17 cellular contexts compared by ENCODE assay signal in genomic region chr21:36753556-36753955, GRCh38. TPM values are rescaled to one million over a fixed set of nuclear protein-coding genes. Genes with fewer than 3 reads are reported as not detected.
DNase-seq lines count a peak whose midpoint lies in the region; ATAC-seq and TF ChIP-seq lines count a peak whose summit lies in the region.
"Had no signal": no experiment of that assay in that cellular context is flagged by ENCODE, and none has a peak within 500 bp of the region (broad histone marks: within the 10 kb centered on the region; RNA-seq: fewer than 3 reads in every experiment).

No MANE protein-coding gene starts in this region.

- ATAC-seq in HG02610 (IDR thresholded peaks at IDR 0.05; ENCODE audit: unreplicated experiment), result no peak
- no peak for ATAC-seq in right cardiac atrium
- no peak for ATAC-seq in GM18511 (IDR thresholded peaks at IDR 0.05; ENCODE audit: unreplicated experiment)
- ATAC-seq: left lobe of liver had no signal

- no peak overlapping the region for H3K27ac ChIP-seq in neuronal stem cell (replicated peaks; ENCODE audit: low read length)
- H3K27ac ChIP-seq in right cardiac atrium (ENCODE audit: low read length), result no peak overlapping the region
- H3K27ac ChIP-seq: BLaER1 treated with 17β-estradiol and CSF1 and Interleukin-3, amounts not matched to agents 10 nM and 100 nM had no signal

- no peak overlapping the region for H2BK5ac ChIP-seq in neuronal stem cell (ENCODE audit: low read length)

- H3K4me1 ChIP-seq in neuronal stem cell (ENCODE audit: control insufficient read depth in 2 of 2, insufficient read depth in 1 of 2, low read depth in 1 of 2, low read length in 2 of 2) (peaks cover 36% of the 10 kb centered on the region in 2 donors), right cardiac atrium (ENCODE audit: control insufficient read depth, insufficient read depth, low read length) (no peaks in the 10 kb centered on the region)

- no peaks in the 10 kb centered on the region for H3K27me3 ChIP-seq in neuronal stem cell (ENCODE audit: control insufficient read depth in 3 of 3, insufficient read depth in 3 of 3, low read depth in 1 of 3, low read length in 3 of 3)
- H3K27me3 ChIP-seq in right cardiac atrium (ENCODE audit: control insufficient read depth, insufficient read depth), result no peaks in the 10 kb centered on the region

- H3K18ac ChIP-seq in neuronal stem cell (ENCODE audit: low read length), result no peak overlapping the region

- peaks cover 12% of the 10 kb centered on the region for H3K4me1 Mint-ChIP-seq in progenitor cell of endocrine pancreas (ENCODE audit: low read depth)

- H3K27me3 Mint-ChIP-seq in progenitor cell of endocrine pancreas, result peaks cover 21% of the 10 kb centered on the region

- H3K9me3 ChIP-seq in neuronal stem cell (replicated peaks in 1 of 2; ENCODE audit: control insufficient read depth in 2 of 2, insufficient read depth in 1 of 2, low read depth in 1 of 2, low read length in 2 of 2), result no peaks in the 10 kb centered on the region
- H3K9me3 ChIP-seq in right cardiac atrium (ENCODE audit: control insufficient read depth, low read length), result no peaks in the 10 kb centered on the region

- H3K4me3 Mint-ChIP-seq in progenitor cell of endocrine pancreas (ENCODE audit: low read depth), result no peak overlapping the region
- H3K4me3 Mint-ChIP-seq: central memory CD8-positive, alpha-beta T cell had no signal

- no peak overlapping the region for H3K14ac ChIP-seq in neuronal stem cell (ENCODE audit: low read length)

- peak overlapping the region; percentile 33 for H2BK12ac ChIP-seq in neuronal stem cell (ENCODE audit: low read length)

- no peak overlapping the region for H3K4ac ChIP-seq in neuronal stem cell (ENCODE audit: low read length)

- no peak overlapping the region for H2BK15ac ChIP-seq in neuronal stem cell (ENCODE audit: low read length)

- no peak overlapping the region for H3K23ac ChIP-seq in neuronal stem cell (ENCODE audit: low read depth, low read length, poor library complexity)

- H2AK5ac ChIP-seq in neuronal stem cell (ENCODE audit: low read depth, low read length), result no peak overlapping the region

- H3K9me3 Mint-ChIP-seq in progenitor cell of endocrine pancreas (ENCODE audit: low read depth), result no peaks in the 10 kb centered on the region
- H3K9me3 Mint-ChIP-seq: central memory CD8-positive, alpha-beta T cell had no signal

- H2BK120ac ChIP-seq in neuronal stem cell (ENCODE audit: low read depth, low read length), result no peak overlapping the region

- no peak overlapping the region for H3K27ac Mint-ChIP-seq in progenitor cell of endocrine pancreas

- TF ChIP-seq CTCF in choroid plexus epithelial cell (conservative IDR thresholded peaks at IDR 0.05; ENCODE audit: low read depth, low read length) (peak; percentile 14), progenitor cell of endocrine pancreas (IDR thresholded peaks at IDR 0.05; ENCODE audit: unreplicated experiment) (no peak)

- no peak overlapping the region for H4K91ac ChIP-seq in neuronal stem cell (ENCODE audit: low read depth, low read length, poor library complexity)

- no peak overlapping the region for H3K4me2 ChIP-seq in neuronal stem cell (ENCODE audit: insufficient read depth, low read length, poor library complexity, severe bottlenecking)
- H3K4me2 ChIP-seq: BLaER1 treated with 17β-estradiol and CSF1 and Interleukin-3, amounts not matched to agents 10 nM and 100 nM had no signal

- H3K36me3 ChIP-seq in neuronal stem cell (replicated peaks in 1 of 2; ENCODE audit: control insufficient read depth in 2 of 2, insufficient read depth in 2 of 2, low read length in 2 of 2), result peaks cover 0 to 9% of the 10 kb centered on the region in 2 donors

- H3K79me1 ChIP-seq in neuronal stem cell (ENCODE audit: low read depth, low read length), result no peaks in the 10 kb centered on the region

- DNase-seq in AG20443 (ENCODE audit: low spot score) (peak; percentile 30), NCI-H226 (peak; percentile 75), choroid plexus epithelial cell (ENCODE audit: low read depth) (peak; percentile 91), neuronal stem cell (ENCODE audit: low spot score) (no peak), right cardiac atrium (no peak), progenitor cell of endocrine pancreas (ENCODE audit: low spot score, unreplicated experiment) (no peak)
- DNase-seq: activated CD4-positive, CD25-positive, alpha-beta regulatory T cell; activated naive CD4-positive, alpha-beta T cell treated with Interleukin-2 at 50 U/mL for 16 hours; DMS79 treated with DMSO at 0.1 percent for 48 hours; head of caudate nucleus; NCI-H1694 had no signal

- peaks cover 21% of the 10 kb centered on the region for H3K36me3 Mint-ChIP-seq in progenitor cell of endocrine pancreas (ENCODE audit: insufficient read depth)

- H3K9ac ChIP-seq in neuronal stem cell (ENCODE audit: low read depth, low read length, poor library complexity), result no peak overlapping the region
- H3K9ac ChIP-seq: BLaER1 treated with 17β-estradiol and CSF1 and Interleukin-3, amounts not matched to agents 10 nM and 100 nM had no signal

- H2AFZ ChIP-seq in neuronal stem cell (ENCODE audit: low read length), result no peak overlapping the region

- H4K8ac ChIP-seq in neuronal stem cell (ENCODE audit: low read depth, low read length), result no peak overlapping the region

- no CpG with 5 or more reads among the region's 3 CpGs for WGBS in neuronal stem cell (ENCODE audit: extremely low coverage in 2 of 2, insufficient read length in 2 of 2, insufficient replicate concordance in 1 of 2), 2 donors
- 72% methylated on average over 3 of the region's 3 CpGs for WGBS in right cardiac atrium

- intact Hi-C loops in right cardiac atrium (cut with DNase I), result no loop called here

- no peak overlapping the region for H3K4me3 ChIP-seq in choroid plexus epithelial cell (ENCODE audit: low read depth, low read length)
- no peak overlapping the region for H3K4me3 ChIP-seq in neuronal stem cell (ENCODE audit: low read length in 2 of 2)
- no peak overlapping the region for H3K4me3 ChIP-seq in right cardiac atrium (ENCODE audit: low read length)
- H3K4me3 ChIP-seq: BLaER1 treated with 17β-estradiol and CSF1 and Interleukin-3, amounts not matched to agents 10 nM and 100 nM had no signal

RNA-seq across cellular contexts. Expression of gene SIM2, which starts 54.6 kb away (rescaled TPM):
- polyA plus RNA-seq in neuronal stem cell (2013, experiment 1 of 2), result 0.06 TPM
- 0.08 TPM for polyA plus RNA-seq in neuronal stem cell (2013, experiment 2 of 2)
- total RNA-seq in right cardiac atrium (not detected), progenitor cell of endocrine pancreas (0.31 and 0.38 TPM in 2 replicates)
- not detected for polyA plus RNA-seq in right cardiac atrium
- total RNA-seq: left lobe of liver had no signal
- polyA plus RNA-seq: neural cell had no signal

Comparison
In these comparisons a context has a peak if more than half of its experiments do, and no peak if none do; other contexts are left out.
1. DNase-seq: peak in AG20443 (single experiment), NCI-H226 (single experiment) and choroid plexus epithelial cell (single experiment); none in neuronal stem cell (single experiment), right cardiac atrium (0 of 3) and progenitor cell of endocrine pancreas (single experiment).